ENCODE assay signal across 17 cellular contexts in the genomic region with DNA sequence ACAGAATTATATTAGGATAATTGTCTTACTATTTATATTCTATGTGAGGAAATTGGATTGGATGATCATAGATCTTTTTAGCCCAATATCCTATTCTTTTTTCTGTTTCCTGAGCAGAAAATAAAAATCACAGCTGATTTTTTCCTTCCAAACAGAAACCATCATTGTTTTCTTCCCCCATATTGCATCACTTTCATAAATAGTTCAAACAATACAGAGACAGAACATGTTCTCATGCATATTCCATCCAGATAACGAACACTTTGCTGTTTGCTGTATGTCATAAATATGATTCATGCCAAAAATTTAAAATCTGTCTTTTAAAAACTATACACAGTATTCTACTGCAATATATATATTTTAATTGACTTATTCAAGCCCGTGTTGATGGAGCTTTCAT. TPM values are rescaled to one million over a fixed set of nuclear protein-coding genes. Genes with fewer than 3 reads are reported as not detected.
A peak's percentile ranks its signal among the peaks of the same experiment; 100 is the strongest.
DNase-seq lines count a peak whose midpoint lies in the region; ATAC-seq, FAIRE-seq and TF ChIP-seq lines count a peak whose summit lies in the region.
"Had no signal": no experiment of that assay in that cellular context is flagged by ENCODE, and none has a peak within 500 bp of the region (broad histone marks: within the 10 kb centered on the region; RNA-seq: fewer than 3 reads in every experiment).

No MANE protein-coding gene starts in this region.

- no peaks in the 10 kb centered on the region for H3K79me2 ChIP-seq in K562 (ENCODE audit: control insufficient read depth, insufficient read depth, low read length)

- H3K9ac ChIP-seq in IMR-90 (ENCODE audit: low read depth, low read length) (no peak overlapping the region), K562 (ENCODE audit: insufficient read depth in 1 of 2, low read depth in 2 of 2, low read length in 2 of 2) (no peak overlapping the region)

- no peaks in the 10 kb centered on the region for H3K4me1 ChIP-seq in IMR-90 (ENCODE audit: control insufficient read depth, insufficient read depth, low read length)
- H3K4me1 ChIP-seq in K562 (replicated peaks in 1 of 2; ENCODE audit: control insufficient read depth in 2 of 2, insufficient read depth in 2 of 2, low read length in 2 of 2), result peaks cover 0 to 10% of the 10 kb centered on the region in 2 experiments; a peak in 1 of 5 replicates
- H3K4me1 ChIP-seq in suprapubic skin, result peaks cover 9% of the 10 kb centered on the region
- H3K4me1 ChIP-seq: BE2C, HAP-1 had no signal

- H3K4me2 ChIP-seq in IMR-90 (ENCODE audit: low read depth, low read length) (no peak overlapping the region), K562 (ENCODE audit: insufficient read depth, low read length) (no peak overlapping the region)

- no peak overlapping the region for H3K18ac ChIP-seq in IMR-90 (ENCODE audit: low read depth, low read length)

- H3K4me3 ChIP-seq in IMR-90 (ENCODE audit: insufficient read depth, low read depth, low read length) (no peak overlapping the region), K562 (no peak overlapping the region), suprapubic skin (no peak overlapping the region)
- H3K4me3 ChIP-seq: HAP-1 had no signal

- TF ChIP-seq RAD21 in IMR-90 (IDR thresholded peaks at IDR 0.05; ENCODE audit: low read length) (no peak), K562 (CRISPR knock-in tag; conservative IDR thresholded peaks at IDR 0.05 in 1 of 2, IDR thresholded peaks at IDR 0.05 in 1 of 2) (no peak)

- H3K9me3 ChIP-seq in IMR-90 (ENCODE audit: control insufficient read depth, insufficient read depth, low read length) (peaks cover 15% of the 10 kb centered on the region; the same call in 1 of the 2 replicates), K562 (replicated peaks; ENCODE audit: control insufficient read depth, insufficient read depth, low read depth, low read length) (peaks cover 7% of the 10 kb centered on the region; the same call in 1 of the 2 replicates), suprapubic skin (peaks cover 5% of the 10 kb centered on the region)
- H3K9me3 ChIP-seq: BE2C had no signal

- no peak for DNase-seq in IMR-90
- DNase-seq in K562 (ENCODE audit: extremely low read depth in 1 of 4, low spot score in 3 of 4), result no peak
- DNase-seq in epithelial cell of prostate (ENCODE audit: low read depth, low spot score), result no peak
- DNase-seq in suprapubic skin (ENCODE audit: low spot score in 2 of 2), result no peak
- DNase-seq: ACHN; BE2C; CD4-positive, alpha-beta memory T cell; DND-41; GDM1 had no signal

- H2BK120ac ChIP-seq in IMR-90 (ENCODE audit: low read depth, low read length), result no peak overlapping the region

- no peak for TF ChIP-seq POLR2A in IMR-90 (IDR thresholded peaks at IDR 0.05; ENCODE audit: low read depth, low read length)
- TF ChIP-seq POLR2A in K562 (conservative IDR thresholded peaks at IDR 0.05), result no peak
- no peak for TF ChIP-seq POLR2A in suprapubic skin (IDR thresholded peaks at IDR 0.05)

- no peak overlapping the region for H2AFZ ChIP-seq in IMR-90 (replicated peaks; ENCODE audit: low read length, poor library complexity)
- no peak overlapping the region for H2AFZ ChIP-seq in K562 (ENCODE audit: low read depth, low read length)

- H3K9me1 ChIP-seq in IMR-90 (ENCODE audit: insufficient read depth, low read length), result peaks cover 3% of the 10 kb centered on the region; the same call in 1 of the 2 replicates
- no peaks in the 10 kb centered on the region for H3K9me1 ChIP-seq in K562 (ENCODE audit: control insufficient read depth, insufficient read depth, low read length)

- CTCF ChIA-PET in IMR-90 (lab: Yijun Ruan, JAX), result no interaction called here
- CTCF ChIA-PET in K562 (lab: Yijun Ruan, JAX; ENCODE audit: low intra/inter-chr PET ratio), result no interaction called here

- BruUV-seq in IMR-90 (replicated peaks; lab: Mats Ljungman, UMichigan), result no TSS peak
- no TSS peak for BruUV-seq in K562 (replicated peaks; lab: Mats Ljungman, UMichigan)

- POLR2A ChIA-PET in IMR-90 (lab: Charles Lee; ENCODE audit: unreplicated experiment), result no interaction called here
- POLR2A ChIA-PET in K562 (lab: Yijun Ruan, JAX), result interaction anchor here (2.0 kb wide), 1 partner anchor 20 kb away, joined by 6 read pairs; no protein-coding TSS in a partner anchor

- no peak overlapping the region for H4K5ac ChIP-seq in IMR-90 (ENCODE audit: low read depth, low read length)

- no peak overlapping the region for H2AK9ac ChIP-seq in IMR-90 (replicated peaks; ENCODE audit: low read depth, low read length, poor library complexity)

- no peak overlapping the region for H3K56ac ChIP-seq in IMR-90 (ENCODE audit: extremely low read depth, insufficient read depth, low read length)

- in situ Hi-C loops in IMR-90 (cut with MboI; ENCODE audit: low sequenced_read_pairs) (no loop called here), K562 (cut with MboI) (no loop called here)

- no peak for ATAC-seq in IMR-90 (ENCODE audit: low read depth)
- no peak for ATAC-seq in K562
- no peak for ATAC-seq in HG03565 (IDR thresholded peaks at IDR 0.05; ENCODE audit: unreplicated experiment)
- ATAC-seq in HG03354 (IDR thresholded peaks at IDR 0.05; ENCODE audit: poor library complexity, severe bottlenecking, unreplicated experiment), result no peak
- no peak for ATAC-seq in HG03460 (IDR thresholded peaks at IDR 0.05; ENCODE audit: unreplicated experiment)

- H4K91ac ChIP-seq in IMR-90 (ENCODE audit: insufficient read depth, low read depth, low read length), result no peak overlapping the region

- TF ChIP-seq CTCF in IMR-90 (conservative IDR thresholded peaks at IDR 0.05; ENCODE audit: low read depth, low read length), result no peak
- no peak for TF ChIP-seq CTCF in K562 (IDR thresholded peaks at IDR 0.05 in 2 of 3, conservative IDR thresholded peaks at IDR 0.05 in 1 of 3; ENCODE audit: insufficient read depth in 2 of 3, low read depth in 1 of 3, low read length in 3 of 3)
- no peak for TF ChIP-seq CTCF in suprapubic skin (IDR thresholded peaks at IDR 0.05)

- no peak overlapping the region for H2BK5ac ChIP-seq in IMR-90 (ENCODE audit: low read depth, low read length, poor library complexity, severe bottlenecking)

- no peak overlapping the region for H3K14ac ChIP-seq in IMR-90 (replicated peaks; ENCODE audit: low read depth, low read length)

- H3K27ac ChIP-seq in IMR-90 (ENCODE audit: insufficient read depth, low read length) (no peak overlapping the region), K562 (ENCODE audit: extremely low read depth, low read depth, low read length) (no peak overlapping the region), epithelial cell of prostate (peak overlapping the region; percentile 79), suprapubic skin (peak overlapping the region; percentile 60)
- H3K27ac ChIP-seq: C4-2B had no signal

- intact Hi-C loops in IMR-90 (cut with micrococcal nuclease), result no loop called here
- intact Hi-C loops in K562 (cut with micrococcal nuclease), result no loop called here

- no CpG with 5 or more reads among the region's 2 CpGs for WGBS in IMR-90 (ENCODE audit: extremely low coverage in 2 of 2, insufficient read length in 1 of 2), 2 experiments
- WGBS in K562 (ENCODE audit: insufficient coverage, low coverage, missing lambda C conversion rate), result 17% methylated on average over 2 of the region's 2 CpGs
- WGBS in suprapubic skin, result 56% methylated on average over 2 of the region's 2 CpGs

- FAIRE-seq in K562 (lab: Jason Lieb, UNC), result peak; percentile 26
- FAIRE-seq: D721Med, GM12892, H1 had no signal

- TF ChIP-seq EP300 in K562 (IDR thresholded peaks at IDR 0.05; ENCODE audit: low read length) (no peak), suprapubic skin (IDR thresholded peaks at IDR 0.05) (no peak)

- no peak overlapping the region for H4K8ac ChIP-seq in IMR-90 (ENCODE audit: low read depth in 2 of 2, low read length in 2 of 2)

- H3K27me3 ChIP-seq in IMR-90 (ENCODE audit: control insufficient read depth, insufficient read depth, low read length) (no peaks in the 10 kb centered on the region; the same call in 1 of the 2 replicates), K562 (ENCODE audit: control insufficient read depth in 2 of 2, insufficient read depth in 2 of 2, low read length in 2 of 2) (no peaks in the 10 kb centered on the region), suprapubic skin (no peaks in the 10 kb centered on the region)
- H3K27me3 ChIP-seq: BE2C had no signal

- H4K20me1 ChIP-seq in IMR-90 (ENCODE audit: insufficient read depth, low read length) (no peaks in the 10 kb centered on the region), K562 (replicated peaks; ENCODE audit: control insufficient read depth, insufficient read depth, low read length) (no peaks in the 10 kb centered on the region)

- no peak overlapping the region for H3K23ac ChIP-seq in IMR-90 (ENCODE audit: low read depth, low read length)

- no peak overlapping the region for H2BK15ac ChIP-seq in IMR-90 (ENCODE audit: low read depth, low read length)

- H2BK20ac ChIP-seq in IMR-90 (ENCODE audit: low read depth, low read length), result no peak overlapping the region

- H3K4ac ChIP-seq in IMR-90 (ENCODE audit: low read depth, low read length), result no peak overlapping the region

- H2AK5ac ChIP-seq in IMR-90 (ENCODE audit: low read depth, low read length), result no peak overlapping the region

- dilution Hi-C loops in IMR-90 (cut with HindIII; ENCODE audit: low sequenced_read_pairs, unreplicated experiment), result no loop called here

- H3K36me3 ChIP-seq in IMR-90 (ENCODE audit: control insufficient read depth, insufficient read depth, low read length), result no peaks in the 10 kb centered on the region
- H3K36me3 ChIP-seq in K562 (ENCODE audit: control insufficient read depth, insufficient read depth, low read length), result no peaks in the 10 kb centered on the region
- H3K36me3 ChIP-seq in suprapubic skin, result no peaks in the 10 kb centered on the region
- H3K36me3 ChIP-seq: BE2C, HAP-1 had no signal

- H3K79me1 ChIP-seq in IMR-90 (ENCODE audit: low read depth in 1 of 2, low read length in 2 of 2), result no peaks in the 10 kb centered on the region

RNA-seq across cellular contexts. Expression of a gene that starts 22.0 kb away (rescaled TPM):
- total RNA-seq in IMR-90 (2012; rRNA removed) (38.2 and 58.9 TPM in 2 replicates), K562 (2014; rRNA removed) (64.5 and 68.0 TPM in 2 replicates), K562 (2014; rRNA removed; fragmentation: Illumina TruSeq; extraction: Trizol) (60.2 and 67.7 TPM in 2 replicates), K562 (2015; rRNA removed; fragmentation: Illumina TruSeq; extraction: Trizol) (62.5 and 65.9 TPM in 2 replicates), K562 (2021) (65.3 and 70.0 TPM in 2 replicates), suprapubic skin (100 to 1,000 TPM; 168 to 213 (median 178) TPM)
- polyA plus RNA-seq in IMR-90 (2012; rRNA removed) (30.6 and 31.6 TPM in 2 replicates), K562 (2011; rRNA removed) (58.3 and 58.4 TPM in 2 replicates), K562 (2014; fragmentation: Illumina TruSeq; extraction: Trizol) (56.1 and 61.3 TPM in 2 replicates), K562 (2014; fragmentation: Nextera tagmentation; extraction: Ambion mirVana) (10 to 100 TPM; 10.9 to 13.1 TPM), K562 (2014; rRNA removed) (60.4 and 69.6 TPM in 2 replicates)
- polyA plus RNA-seq in IMR-90 (2012; cell fraction: cytosol; rRNA removed), result 19.5 and 39.0 TPM in 2 replicates
- polyA plus RNA-seq in IMR-90 (2012; cell fraction: nucleus; rRNA removed; ENCODE audit: low replicate concordance), result 18.1 and 18.9 TPM in 2 replicates
- 20.8 and 41.1 TPM in 2 replicates for total RNA-seq in K562 (2011; cell fraction: chromatin; rRNA removed; ENCODE audit: low replicate concordance)
- 20.5 and 24.7 TPM in 2 replicates for total RNA-seq in K562 (2011; cell fraction: nucleolus; rRNA removed)
- total RNA-seq in K562 (2011; cell fraction: nucleoplasm; rRNA removed), result 29.5 and 36.5 TPM in 2 replicates
- polyA plus RNA-seq in K562 (2011; cell fraction: cytosol; rRNA removed), result 62.4 and 72.6 TPM in 2 replicates
- polyA plus RNA-seq in K562 (2011; cell fraction: nucleus; rRNA removed), result 30.6 and 32.7 TPM in 2 replicates
- polyA plus RNA-seq in K562 (2012), result 46.1 and 50.9 TPM in 2 replicates
- 74.0 and 77.6 TPM in 2 replicates for polyA minus RNA-seq in K562 (2011; rRNA and poly(A)+ RNA removed)
- 44.2 and 45.3 TPM in 2 replicates for polyA minus RNA-seq in K562 (2011; cell fraction: cytosol; rRNA and poly(A)+ RNA removed)
- polyA minus RNA-seq in K562 (2011; cell fraction: nucleus; rRNA and poly(A)+ RNA removed), result 20.2 and 27.3 TPM in 2 replicates

Comparison
In these comparisons a context has a peak if more than half of its experiments do, and no peak if none do; other contexts are left out.
1. H3K27ac ChIP-seq: peak in epithelial cell of prostate (single experiment) and suprapubic skin (single experiment); none in IMR-90 (single experiment) and K562 (single experiment).